ENCODE assay signal across 7 cellular contexts in the genomic region with DNA sequence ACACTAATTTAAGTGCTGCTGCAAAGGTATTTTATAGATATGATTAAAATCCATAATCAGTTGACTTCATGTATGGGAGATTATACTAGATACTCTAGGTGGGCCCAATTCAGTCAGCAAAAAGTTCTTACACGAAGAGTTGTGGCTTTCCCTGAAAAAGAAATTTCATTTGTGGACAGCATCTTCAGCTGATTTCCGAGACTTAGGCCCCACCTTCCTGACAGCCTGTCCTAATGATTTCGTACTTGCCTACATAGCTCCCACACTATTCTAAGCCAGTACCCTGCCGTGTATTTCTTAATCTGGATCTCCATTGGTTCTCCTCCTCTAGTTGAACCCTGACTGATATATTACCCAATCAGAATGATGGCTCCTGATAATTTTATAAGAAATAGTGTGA.
"Had no signal": no experiment of that assay in that cellular context is flagged by ENCODE, and none has a peak within 500 bp of the region (broad histone marks: within the 10 kb centered on the region; RNA-seq: fewer than 3 reads in every experiment).

No MANE protein-coding gene starts in this region.

- ATAC-seq: GM23338, HCT116, K562 had no signal

- H3K4me3 ChIP-seq: GM23338, HAP-1, K562 had no signal

- DNase-seq: HFFc6, IMR-90, KG1 had no signal

- H3K36me3 ChIP-seq: HAP-1 had no signal
